ENCODE assay signal across 8 cellular contexts in the genomic region with DNA sequence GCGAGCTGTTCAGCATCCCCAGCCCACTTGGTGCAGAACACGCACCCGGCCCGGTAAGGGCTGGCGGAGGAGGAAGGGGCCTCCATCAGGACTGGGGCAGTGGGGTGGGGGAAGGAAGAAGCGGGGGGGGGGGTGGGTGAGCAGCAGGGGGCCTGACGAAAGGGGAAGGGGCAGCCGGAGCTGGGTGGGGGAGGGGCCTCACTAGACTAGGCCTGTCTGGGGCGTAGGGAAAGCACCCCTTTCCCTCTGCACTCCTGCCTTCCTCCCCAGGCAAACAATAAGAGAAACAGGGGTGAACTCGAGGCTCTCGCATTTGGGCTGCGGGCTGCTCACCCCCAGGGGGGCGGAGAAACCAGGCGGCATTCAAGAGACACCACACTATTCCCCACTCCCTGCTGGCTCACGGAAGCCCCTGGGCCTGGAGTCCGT.
DNase-seq lines count a peak whose midpoint lies in the region; ATAC-seq and TF ChIP-seq lines count a peak whose summit lies in the region.

No MANE protein-coding gene starts in this region.

- H3K27ac Mint-ChIP-seq in osteocyte (ENCODE audit: unreplicated experiment) = peak overlapping the region; percentile 84

- H3K27me3 Mint-ChIP-seq in osteocyte (ENCODE audit: unreplicated experiment) = no peaks in the 10 kb centered on the region

- TF ChIP-seq CTCF in GM13977 (IDR thresholded peaks at IDR 0.05; ENCODE audit: extremely low read depth, insufficient read depth, missing control alignments) = no peak
- no peak for TF ChIP-seq CTCF in Peyer's patch (IDR thresholded peaks at IDR 0.05)
- TF ChIP-seq CTCF in osteocyte (IDR thresholded peaks at IDR 0.05) = no peak

- H3K4me3 Mint-ChIP-seq in osteocyte (ENCODE audit: unreplicated experiment) = peak overlapping the region; percentile 79

- TF ChIP-seq POLR2A in Peyer's patch (IDR thresholded peaks at IDR 0.05) = no peak

- DNase-seq in GM13977 (ENCODE audit: low spot score) (peak; percentile 74), Peyer's patch (no peak), osteocyte (ENCODE audit: extremely low spot score, unreplicated experiment) (no peak), A172 (ENCODE audit: low spot score) (no peak), NCI-H524 (lab: John Stamatoyannopoulos, UW) (no peak)
- no peak for DNase-seq in effector memory CD4-positive, alpha-beta T cell

- peaks cover 0 to 22% (median 0%) of the 10 kb centered on the region in 3 donors for H3K36me3 ChIP-seq in Peyer's patch
- H3K36me3 ChIP-seq in effector memory CD4-positive, alpha-beta T cell (ENCODE audit: control insufficient read depth, insufficient read depth, low read length) = peaks cover 22% of the 10 kb centered on the region

- H3K4me1 ChIP-seq in Peyer's patch = peaks cover 0 to 16% (median 6%) of the 10 kb centered on the region in 4 donors
- H3K4me1 ChIP-seq in effector memory CD4-positive, alpha-beta T cell (ENCODE audit: control insufficient read depth, insufficient read depth, low read length, poor library complexity, severe bottlenecking) = peaks cover 11% of the 10 kb centered on the region

- H3K36me3 Mint-ChIP-seq in osteocyte (ENCODE audit: unreplicated experiment) = peaks cover 34% of the 10 kb centered on the region

- H3K4me3 ChIP-seq in Peyer's patch = peak overlapping the region; percentile 67 to 87 (median 82)
- peak overlapping the region; percentile 68 for H3K4me3 ChIP-seq in effector memory CD4-positive, alpha-beta T cell (ENCODE audit: insufficient read depth, low read depth, low read length, poor library complexity, severe bottlenecking)

- peak overlapping the region in 3 of 4 donors; percentile 74 to 88 (median 75) for H3K27ac ChIP-seq in Peyer's patch
- peak overlapping the region; percentile 59 for H3K27ac ChIP-seq in effector memory CD4-positive, alpha-beta T cell (ENCODE audit: insufficient read depth, low read length, poor library complexity, severe bottlenecking)

- ATAC-seq in GM21737 (IDR thresholded peaks at IDR 0.05; ENCODE audit: unreplicated experiment) (no peak), HG03159 (IDR thresholded peaks at IDR 0.05; ENCODE audit: unreplicated experiment) (no peak)

- no peaks in the 10 kb centered on the region for H3K9me3 Mint-ChIP-seq in osteocyte (ENCODE audit: unreplicated experiment)

- peaks cover 27% of the 10 kb centered on the region for H3K4me1 Mint-ChIP-seq in osteocyte (ENCODE audit: unreplicated experiment)

- in situ Hi-C loops in GM13977 (cut with MboI; ENCODE audit: low pct_unique_long_range_greater_than_20kb, low sequenced_read_pairs, unreplicated experiment) = no loop called here

- H3K27me3 ChIP-seq in Peyer's patch = no peaks in the 10 kb centered on the region
- no peaks in the 10 kb centered on the region for H3K27me3 ChIP-seq in effector memory CD4-positive, alpha-beta T cell (replicated peaks; ENCODE audit: control insufficient read depth, insufficient read depth, low read length, poor library complexity, severe bottlenecking)

- no peaks in the 10 kb centered on the region for H3K9me3 ChIP-seq in Peyer's patch
- H3K9me3 ChIP-seq in effector memory CD4-positive, alpha-beta T cell (ENCODE audit: control insufficient read depth, low read length) = no peaks in the 10 kb centered on the region
